16 cellular contexts compared by ENCODE assay signal in genomic region chr6:5787054-5787720, GRCh38.
DNase-seq lines count a peak whose midpoint lies in the region; ATAC-seq lines count a peak whose summit lies in the region.
"Had no signal": no experiment of that assay in that cellular context is flagged by ENCODE, and none has a peak within 500 bp of the region (broad histone marks: within the 10 kb centered on the region; RNA-seq: fewer than 3 reads in every experiment).

No MANE protein-coding gene starts in this region.

- intact Hi-C loops in naive thymus-derived CD4-positive, alpha-beta T cell (cut with micrococcal nuclease) = loop anchor here in 1 of 2 donors (2.0 kb wide), 2 partner anchors 206 to 316 kb away; no protein-coding TSS in a partner anchor

- DNase-seq in activated CD8-positive, alpha-beta memory T cell treated with anti-CD3 and anti-CD28 coated beads for 24 hours = peak; percentile 53
- no peak for DNase-seq in activated CD8-positive, alpha-beta memory T cell treated with anti-CD3 and anti-CD28 coated beads, Interleukin-2, amount 10 ng/mL, durations not matched to agents 7 days and 5 days
- DNase-seq in D341Med (ENCODE audit: low spot score) = peak; percentile 15
- peak in 13 of 34 experiments; percentile 4 to 37 (median 8) for DNase-seq in T-cell
- DNase-seq in naive thymus-derived CD4-positive, alpha-beta T cell = peak in 5 of 9 donors; percentile 16 to 47 (median 30)
- DNase-seq in H4 (ENCODE audit: low spot score) = no peak
- DNase-seq: AML-193, EL, NCI-H1694, NCI-H69, Right ventricle myocardium superior had no signal

- no peak overlapping the region for H3K4me3 ChIP-seq in naive thymus-derived CD4-positive, alpha-beta T cell (ENCODE audit: low read length)
- H3K4me3 ChIP-seq: A549 had no signal

- H3K27me3 ChIP-seq in naive thymus-derived CD4-positive, alpha-beta T cell (ENCODE audit: control insufficient read depth in 2 of 2, insufficient read depth in 2 of 2, low read length in 2 of 2) = no peaks in the 10 kb centered on the region

- CTCF ChIA-PET in activated CD8-positive, alpha-beta memory T cell treated with anti-CD3 and anti-CD28 coated beads, Interleukin-2, amount 10 ng/mL, durations not matched to agents 7 days and 5 days (lab: Charles Lee) = no interaction called here
- CTCF ChIA-PET in T-cell (lab: Charles Lee) = no interaction called here
- CTCF ChIA-PET in naive thymus-derived CD4-positive, alpha-beta T cell (lab: Charles Lee) = no interaction called here

- no peak overlapping the region for H3K27ac Mint-ChIP-seq in activated CD8-positive, alpha-beta memory T cell treated with anti-CD3 and anti-CD28 coated beads, Interleukin-2, amount 10 ng/mL, durations not matched to agents 7 days and 5 days
- H3K27ac Mint-ChIP-seq in T-cell = no peak overlapping the region
- peak overlapping the region in 4 of 9 donors; percentile 25 to 85 (median 60) for H3K27ac Mint-ChIP-seq in naive thymus-derived CD4-positive, alpha-beta T cell
- H3K27ac Mint-ChIP-seq: IgD-negative memory B cell had no signal

- POLR2A ChIA-PET in T-cell (lab: Charles Lee) = no interaction called here
- POLR2A ChIA-PET in naive thymus-derived CD4-positive, alpha-beta T cell (lab: Charles Lee) = interaction anchor here (0.7 to 0.9 kb wide), 2 partner anchors 80 to 611 kb away, joined by 3 read pairs; no protein-coding TSS in a partner anchor

- H3K4me1 ChIP-seq in naive thymus-derived CD4-positive, alpha-beta T cell (ENCODE audit: control insufficient read depth in 2 of 2, insufficient read depth in 2 of 2, low read length in 2 of 2) = peaks cover 0 to 11% of the 10 kb centered on the region in 2 donors
- H3K4me1 ChIP-seq: A549 had no signal

- no peak overlapping the region for H3K4me3 Mint-ChIP-seq in activated CD8-positive, alpha-beta memory T cell treated with anti-CD3 and anti-CD28 coated beads, Interleukin-2, amount 10 ng/mL, durations not matched to agents 7 days and 5 days
- H3K4me3 Mint-ChIP-seq in T-cell = peak overlapping the region in 1 of 3 donors; percentile 46
- peak overlapping the region in 7 of 10 donors; percentile 8 to 56 (median 39) for H3K4me3 Mint-ChIP-seq in naive thymus-derived CD4-positive, alpha-beta T cell
- H3K4me3 Mint-ChIP-seq: IgD-negative memory B cell had no signal

- H3K36me3 ChIP-seq in naive thymus-derived CD4-positive, alpha-beta T cell (ENCODE audit: control insufficient read depth in 2 of 3, insufficient read depth in 3 of 3, low read length in 3 of 3) = no peaks in the 10 kb centered on the region

- no peaks in the 10 kb centered on the region for H3K36me3 Mint-ChIP-seq in activated CD8-positive, alpha-beta memory T cell treated with anti-CD3 and anti-CD28 coated beads, Interleukin-2, amount 10 ng/mL, durations not matched to agents 7 days and 5 days
- peaks cover 6% of the 10 kb centered on the region for H3K36me3 Mint-ChIP-seq in T-cell
- H3K36me3 Mint-ChIP-seq in naive thymus-derived CD4-positive, alpha-beta T cell = peaks cover 0 to 12% (median 3%) of the 10 kb centered on the region in 5 donors

- no peaks in the 10 kb centered on the region for H3K9me3 Mint-ChIP-seq in activated CD8-positive, alpha-beta memory T cell treated with anti-CD3 and anti-CD28 coated beads, Interleukin-2, amount 10 ng/mL, durations not matched to agents 7 days and 5 days (ENCODE audit: low read depth)
- peaks cover 0 to 2% (median 0%) of the 10 kb centered on the region in 3 donors for H3K9me3 Mint-ChIP-seq in T-cell
- peaks cover 0 to 6% (median 0%) of the 10 kb centered on the region in 11 donors for H3K9me3 Mint-ChIP-seq in naive thymus-derived CD4-positive, alpha-beta T cell

- H3K27ac ChIP-seq in naive thymus-derived CD4-positive, alpha-beta T cell (ENCODE audit: low read depth, low read length) = no peak overlapping the region
- H3K27ac ChIP-seq: A549 had no signal

- no peak for ATAC-seq in activated CD8-positive, alpha-beta memory T cell treated with anti-CD3 and anti-CD28 coated beads, Interleukin-2, amount 10 ng/mL, durations not matched to agents 7 days and 5 days
- peak; percentile 58 to 78 (median 74) for ATAC-seq in T-cell (replicated peaks in 1 of 4)
- ATAC-seq in naive thymus-derived CD4-positive, alpha-beta T cell = no peak
- ATAC-seq in GM18519 (IDR thresholded peaks at IDR 0.05; ENCODE audit: low FRiP score, unreplicated experiment) = no peak
- no peak for ATAC-seq in HG02610 (IDR thresholded peaks at IDR 0.05; ENCODE audit: unreplicated experiment)
- ATAC-seq: A549, Panc1 had no signal

- no peaks in the 10 kb centered on the region for H3K4me1 Mint-ChIP-seq in activated CD8-positive, alpha-beta memory T cell treated with anti-CD3 and anti-CD28 coated beads, Interleukin-2, amount 10 ng/mL, durations not matched to agents 7 days and 5 days
- peaks cover 13 to 22% (median 19%) of the 10 kb centered on the region in 3 donors for H3K4me1 Mint-ChIP-seq in T-cell
- H3K4me1 Mint-ChIP-seq in naive thymus-derived CD4-positive, alpha-beta T cell = peaks cover 0 to 25% (median 23%) of the 10 kb centered on the region in 7 donors

- H3K9me3 ChIP-seq in naive thymus-derived CD4-positive, alpha-beta T cell (ENCODE audit: control insufficient read depth in 2 of 3, low read length in 3 of 3) = no peaks in the 10 kb centered on the region
- H3K9me3 ChIP-seq: A549 had no signal

- no peaks in the 10 kb centered on the region for H3K27me3 Mint-ChIP-seq in activated CD8-positive, alpha-beta memory T cell treated with anti-CD3 and anti-CD28 coated beads, Interleukin-2, amount 10 ng/mL, durations not matched to agents 7 days and 5 days
- H3K27me3 Mint-ChIP-seq in T-cell = no peaks in the 10 kb centered on the region
- peaks cover 0 to 5% (median 0%) of the 10 kb centered on the region in 5 donors for H3K27me3 Mint-ChIP-seq in naive thymus-derived CD4-positive, alpha-beta T cell

Comparison
In these comparisons a context has a peak if more than half of its experiments do, and no peak if none do; other contexts are left out.
1. DNase-seq: peak in activated CD8-positive, alpha-beta memory T cell treated with anti-CD3 and anti-CD28 coated beads for 24 hours (single experiment), D341Med (single experiment) and naive thymus-derived CD4-positive, alpha-beta T cell (5 of 9); none in activated CD8-positive, alpha-beta memory T cell treated with anti-CD3 and anti-CD28 coated beads, Interleukin-2, amount 10 ng/mL, durations not matched to agents 7 days and 5 days (single experiment) and H4 (single experiment).
2. ATAC-seq: peak in T-cell (4 of 4); none in activated CD8-positive, alpha-beta memory T cell treated with anti-CD3 and anti-CD28 coated beads, Interleukin-2, amount 10 ng/mL, durations not matched to agents 7 days and 5 days (single experiment), naive thymus-derived CD4-positive, alpha-beta T cell (single experiment), GM18519 (single experiment) and HG02610 (single experiment).